Comparison of ENCODE assay signal across 8 cellular contexts in the genomic region with DNA sequence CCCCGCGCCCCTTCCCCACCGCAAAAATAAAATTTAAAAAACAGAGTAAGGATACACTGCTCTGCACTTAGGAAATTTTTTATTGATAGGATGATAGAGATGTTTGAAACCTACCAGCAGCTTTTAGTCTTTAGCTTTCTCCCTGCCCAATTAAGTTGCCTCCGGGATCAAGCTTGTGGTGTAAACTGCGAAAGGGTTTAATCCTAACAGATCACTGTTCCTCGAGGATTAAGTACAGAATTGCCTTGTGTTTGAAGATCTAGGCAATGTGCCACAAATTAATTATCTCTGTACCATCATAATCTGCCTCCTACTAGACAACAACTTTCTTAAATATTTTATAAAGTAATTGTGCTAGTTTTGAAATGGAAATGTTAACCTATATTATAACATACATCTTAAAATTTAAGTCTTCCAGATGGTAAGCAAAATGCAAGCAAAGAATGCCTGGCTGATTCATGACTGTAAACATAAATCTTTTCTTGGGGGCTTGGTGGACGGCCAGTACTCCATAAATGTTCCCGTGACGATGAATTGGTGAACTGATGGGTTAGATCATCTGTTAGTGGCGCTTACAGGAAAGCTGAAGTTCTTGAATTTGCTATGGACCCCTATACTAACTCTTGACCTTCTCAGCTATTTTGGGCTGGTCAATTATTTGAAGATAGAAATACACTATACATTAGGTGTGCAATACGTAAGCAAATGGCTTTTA. TPM values are rescaled to one million over a fixed set of nuclear protein-coding genes. Genes with fewer than 3 reads are reported as not detected.
DNase-seq lines count a peak whose midpoint lies in the region; ATAC-seq and TF ChIP-seq lines count a peak whose summit lies in the region.

No MANE protein-coding gene starts in this region.

- no peaks in the 10 kb centered on the region for H3K9me3 ChIP-seq in KOPT-K1 (ENCODE audit: insufficient read depth, low read length, poor library complexity, severe bottlenecking)
- no peaks in the 10 kb centered on the region for H3K9me3 ChIP-seq in neuron (ENCODE audit: low read length)

- peaks cover 57% of the 10 kb centered on the region for H3K27me3 Mint-ChIP-seq in Calu3 (ENCODE audit: unreplicated experiment)

- ATAC-seq in GM18907 (IDR thresholded peaks at IDR 0.05; ENCODE audit: unreplicated experiment): no peak

- TF ChIP-seq CTCF in Calu3 (IDR thresholded peaks at IDR 0.05; ENCODE audit: unreplicated experiment) (no peak), dorsolateral prefrontal cortex (IDR thresholded peaks at IDR 0.05 in 54 of 56, conservative IDR thresholded peaks at IDR 0.05 in 2 of 56; ENCODE audit: low read depth in 1 of 56, partially characterized antibody in 56 of 56) (no peak)

- H3K27me3 ChIP-seq in dorsolateral prefrontal cortex (peaks cover 0 to 8% (median 0%) of the 10 kb centered on the region in 45 donors), neuron (ENCODE audit: insufficient read depth, low read length) (peaks cover 28% of the 10 kb centered on the region)

- no peak for DNase-seq in Calu3
- no peak for DNase-seq in dorsolateral prefrontal cortex
- DNase-seq in central memory CD4-positive, alpha-beta T cell: no peak
- DNase-seq in T-helper 9 cell: no peak
- DNase-seq in NCI-H2171 (lab: John Stamatoyannopoulos, UW): no peak

- peaks cover 5% of the 10 kb centered on the region for H3K36me3 Mint-ChIP-seq in Calu3 (ENCODE audit: insufficient read depth, unreplicated experiment)

- no peak overlapping the region for H3K27ac Mint-ChIP-seq in Calu3 (ENCODE audit: unreplicated experiment)

- intact Hi-C loops in Calu3 (cut with micrococcal nuclease; ENCODE audit: unreplicated experiment) (no loop called here), dorsolateral prefrontal cortex (cut with DNase I) (no loop called here)

- no peaks in the 10 kb centered on the region for H3K36me3 ChIP-seq in KOPT-K1 (ENCODE audit: insufficient read depth, low read length)
- H3K36me3 ChIP-seq in neuron (ENCODE audit: insufficient read depth, low read length): no peaks in the 10 kb centered on the region

- no peaks in the 10 kb centered on the region for H3K4me1 Mint-ChIP-seq in Calu3 (ENCODE audit: low read depth, unreplicated experiment)

- no TSS peak for BruUV-seq in Calu3 (replicated peaks; lab: Mats Ljungman, UMichigan)

- H3K27ac ChIP-seq in KOPT-K1 (ENCODE audit: low read depth, low read length, poor library complexity, severe bottlenecking) (peak overlapping the region; percentile 45), dorsolateral prefrontal cortex (peak overlapping the region in 9 of 59 donors; percentile 3 to 57 (median 33))

- H3K4me3 Mint-ChIP-seq in Calu3 (ENCODE audit: low read depth, unreplicated experiment): peak overlapping the region; percentile 82

- CTCF ChIA-PET in Calu3 (lab: Charles Lee): interaction anchor here (1.0 kb wide), 1 partner anchor 20 kb away, joined by 9 read pairs; no protein-coding TSS in a partner anchor

- H3K4me3 ChIP-seq in dorsolateral prefrontal cortex (peak overlapping the region; percentile 40 to 84 (median 64)), neuron (ENCODE audit: low read length) (peak overlapping the region; percentile 49)

- peak overlapping the region; percentile 87 for H2AFZ ChIP-seq in neuron (ENCODE audit: low read depth, low read length)

- peaks cover 10% of the 10 kb centered on the region for H3K4me1 ChIP-seq in neuron (ENCODE audit: insufficient read depth, low read length)

- no peaks in the 10 kb centered on the region for H3K9me3 Mint-ChIP-seq in Calu3 (ENCODE audit: low read depth, unreplicated experiment)

RNA-seq across cellular contexts. Expression of a gene that starts 58.0 kb away (rescaled TPM):
- total RNA-seq in Calu3 (2022) (64.5 and 65.6 TPM in 2 replicates), dorsolateral prefrontal cortex (1 to 10 TPM; 1.8 to 7.6 (median 4.1) TPM)
